ENCODE assay signal across 35 cellular contexts in genomic region chr10:133298466-133298865, GRCh38. TPM values are rescaled to one million over a fixed set of nuclear protein-coding genes. Genes with fewer than 3 reads are reported as not detected.
"Had no signal": no experiment of that assay in that cellular context is flagged by ENCODE, and none has a peak within 500 bp of the region (broad histone marks: within the 10 kb centered on the region; RNA-seq: fewer than 3 reads in every experiment).

No MANE protein-coding gene starts in this region.

- DNase-seq: naive thymus-derived CD4-positive, alpha-beta T cell; natural killer cell; nucleus accumbens; retina; spleen; stimulated activated CD4-positive, alpha-beta T cell treated with anti-CD3 and anti-CD28 coated beads, Interleukin-12 subunit alpha, Interleukin-12 subunit beta, amount 100 ng/mL, for 4 hours; stimulated activated CD4-positive, alpha-beta T cell treated with anti-CD3 and anti-CD28 coated beads, Interleukin-1b, Interleukin-23, amount 100 ng/mL, for 48 hours; stimulated activated CD4-positive, alpha-beta T cell treated with anti-CD3 and anti-CD28 coated beads, Interleukin-4, amount 100 ng/mL, for 1 hour; stimulated activated CD4-positive, alpha-beta T cell treated with anti-CD3 and anti-CD28 coated beads, Interleukin-4, amount 100 ng/mL, for 4 hours; stimulated activated CD8-positive, alpha-beta memory T cell treated with anti-CD3 and anti-CD28 coated beads, Interleukin-4, amount 100 ng/mL, for 48 hours; stimulated activated naive CD4-positive, alpha-beta T cell; stimulated activated naive CD8-positive, alpha-beta T cell treated with anti-CD3 and anti-CD28 coated beads, Interleukin-15, amount 100 ng/mL, for 72 hours; stimulated activated naive CD8-positive, alpha-beta T cell treated with anti-CD3 and anti-CD28 coated beads, Interleukin-15, Interleukin-2, amounts not matched to agents 100 U/mL and 50 U/mL, for 24 hours; substantia nigra; testis; tibial artery; transverse colon; upper lobe of right lung; uterus had no signal

- H3K27me3 ChIP-seq: neural progenitor cell, neutrophil, pancreas, spleen, suprapubic skin, testis, tibial artery, transverse colon, upper lobe of right lung, uterus had no signal

- H3K9ac ChIP-seq: neural progenitor cell had no signal

- H3K4me1 ChIP-seq: neural progenitor cell, pancreas, prostate gland, suprapubic skin, testis, transverse colon, upper lobe of right lung, uterus had no signal

- H3K27ac ChIP-seq: neural progenitor cell, neutrophil, pancreas, prostate gland, skin epidermis, spleen, suprapubic skin, testis, tibial artery, transverse colon, upper lobe of right lung, uterus had no signal

- H3K9me3 ChIP-seq: neutrophil, pancreas, prostate gland, spleen, suprapubic skin, testis, tibial artery, transverse colon, upper lobe of right lung, uterus had no signal

- H3K36me3 ChIP-seq: neural progenitor cell, uterus had no signal

- H3K4me3 ChIP-seq: neural progenitor cell, pancreas, prostate gland, skin epidermis, smooth muscle cell, spleen, suprapubic skin, testis, tibial artery, transverse colon, upper lobe of right lung, uterus had no signal

- ATAC-seq: naive thymus-derived CD4-positive, alpha-beta T cell; natural killer cell; pancreas; right cardiac atrium; sciatic nerve; stimulated activated memory B cell treated with anti-CD40 and anti-IgM and Interleukin-4, amounts not matched to agents 10 μg/mL and 1 μg/mL and 100 μg/mL, for 72 hours; stimulated activated naive CD8-positive, alpha-beta T cell treated with anti-CD3 and anti-CD28 coated beads, Interleukin-15, amount 100 ng/mL, for 72 hours; stimulated activated naive CD8-positive, alpha-beta T cell treated with anti-CD3 and anti-CD28 coated beads, Interleukin-15, Interleukin-2, amounts not matched to agents 100 U/mL and 50 U/mL, for 24 hours; upper lobe of right lung had no signal

- FAIRE-seq: pancreas had no signal

- H3K4me2 ChIP-seq: neural progenitor cell, smooth muscle cell had no signal

- H2AFZ ChIP-seq: neural progenitor cell had no signal

RNA-seq across cellular contexts. Expression of gene CALY, which starts 38.2 kb away (rescaled TPM):
- total RNA-seq: natural killer cell, omental fat pad, posterior vena cava, pulmonary artery endothelial cell, right cardiac atrium, upper lobe of right lung had no signal

RNA-seq across cellular contexts. Expression of gene PRAP1, which starts 48.7 kb away (rescaled TPM):
- total RNA-seq: naive thymus-derived CD4-positive, alpha-beta T cell; natural killer cell; osteocyte; pancreas; posterior vena cava; pulmonary artery endothelial cell; right cardiac atrium; smooth muscle cell; spleen; upper lobe of right lung; urinary bladder; uterus had no signal
- polyA plus RNA-seq: naive thymus-derived CD4-positive, alpha-beta T cell; neural cell; pancreas; right cardiac atrium; spleen had no signal
